In the genomic region with DNA sequence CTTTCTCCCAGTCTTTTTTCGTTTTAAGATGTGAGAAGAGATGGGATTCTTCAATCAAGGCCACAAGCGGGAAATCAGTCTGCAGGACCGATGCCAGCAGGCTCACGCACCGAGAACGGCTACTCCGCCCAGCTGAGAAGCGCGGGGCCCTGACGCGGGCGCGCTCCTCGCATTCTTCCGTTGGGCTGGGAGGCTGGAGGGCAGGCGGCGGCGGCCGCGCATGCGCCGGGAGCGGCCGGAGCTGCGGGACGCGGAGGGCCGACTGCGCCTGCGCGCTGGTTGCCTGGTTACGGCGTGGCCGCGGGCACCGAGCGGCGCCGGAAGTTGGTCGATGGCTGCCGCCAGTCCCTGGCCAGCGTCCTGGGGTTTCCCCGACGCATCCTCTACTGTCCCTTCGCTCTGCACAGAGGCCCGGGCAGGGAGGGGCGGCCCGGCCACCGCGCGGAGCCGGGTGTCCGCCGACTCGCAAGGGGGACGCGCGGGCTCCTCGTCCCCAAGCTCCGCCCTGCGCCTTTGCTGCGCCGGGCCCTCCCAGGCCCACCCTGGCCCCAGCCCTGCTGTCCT, we compare ENCODE assay signal across 8 cellular contexts. TPM values are rescaled to one million over a fixed set of nuclear protein-coding genes. Genes with fewer than 3 reads are reported as not detected.
DNase-seq lines count a peak whose midpoint lies in the region; ATAC-seq, FAIRE-seq and TF ChIP-seq lines count a peak whose summit lies in the region.

No MANE protein-coding gene starts in this region.

- H3K9me2 ChIP-seq in SU-DHL-6 (replicated peaks; ENCODE audit: insufficient read depth, low read length), result no peaks in the 10 kb centered on the region

- peak; percentile 98 for FAIRE-seq in GM12891 (lab: Jason Lieb, UNC)

- peak overlapping the region; percentile 93 for H3K4me3 Mint-ChIP-seq in activated naive CD8-positive, alpha-beta T cell treated with anti-CD3 and anti-CD28 coated beads, Interleukin-2, amount 50 U/mL, for 24 hours

- peak overlapping the region; percentile 91 for H3K27ac ChIP-seq in SU-DHL-6 (ENCODE audit: low read depth, low read length)
- peak overlapping the region; percentile 98 to 100 (median 100) for H3K27ac ChIP-seq in transverse colon

- no peaks in the 10 kb centered on the region for H3K27me3 Mint-ChIP-seq in activated naive CD8-positive, alpha-beta T cell treated with anti-CD3 and anti-CD28 coated beads, Interleukin-2, amount 50 U/mL, for 24 hours

- TF ChIP-seq CTCF in SU-DHL-6 (IDR thresholded peaks at IDR 0.05; ENCODE audit: insufficient read depth, low read length, poor library complexity, severe bottlenecking) (no peak), transverse colon (IDR thresholded peaks at IDR 0.05) (no peak)

- no peaks in the 10 kb centered on the region for H3K27me3 ChIP-seq in SU-DHL-6 (ENCODE audit: low read length)
- no peaks in the 10 kb centered on the region for H3K27me3 ChIP-seq in transverse colon

- H3K36me3 Mint-ChIP-seq in activated naive CD8-positive, alpha-beta T cell treated with anti-CD3 and anti-CD28 coated beads, Interleukin-2, amount 50 U/mL, for 24 hours (ENCODE audit: low read depth), result peaks cover 18% of the 10 kb centered on the region

- H3K4me3 ChIP-seq in SU-DHL-6 (ENCODE audit: insufficient read depth, low read length, poor library complexity, severe bottlenecking) (peak overlapping the region; percentile 84), transverse colon (peak overlapping the region; percentile 38 to 65 (median 56))

- peaks cover 5% of the 10 kb centered on the region; the same call in 1 of the 2 replicates for H4K20me1 ChIP-seq in SU-DHL-6 (ENCODE audit: low read depth, low read length)

- peak overlapping the region; percentile 95 for H3K27ac Mint-ChIP-seq in activated naive CD8-positive, alpha-beta T cell treated with anti-CD3 and anti-CD28 coated beads, Interleukin-2, amount 50 U/mL, for 24 hours

- peak overlapping the region; percentile 77 for H3K9ac ChIP-seq in SU-DHL-6 (ENCODE audit: low read length)

- 0% methylated on average over 54 of the region's 63 CpGs; no CpG with 5 or more reads in 1 of the 2 donors for WGBS in transverse colon (ENCODE audit: low coverage in 1 of 2), 2 donors

- H3K4me1 ChIP-seq in transverse colon, result peaks cover 20 to 30% (median 23%) of the 10 kb centered on the region in 4 donors

- H3K36me3 ChIP-seq in SU-DHL-6 (ENCODE audit: low read length) (no peaks in the 10 kb centered on the region), transverse colon (peaks cover 0 to 3% (median 0%) of the 10 kb centered on the region in 4 donors)

- intact Hi-C loops in cardiac septum (cut with DNase I), result no loop called here
- intact Hi-C loops in transverse colon (cut with DNase I; ENCODE audit: low total_unique reads), result no loop called here

- peak; percentile 63 for ATAC-seq in HG02678 (IDR thresholded peaks at IDR 0.05; ENCODE audit: unreplicated experiment)
- ATAC-seq in activated naive CD8-positive, alpha-beta T cell treated with anti-CD3 and anti-CD28 coated beads, Interleukin-2, amount 50 U/mL, for 24 hours, result peak; percentile 67

- TF ChIP-seq POLR2A in GM12891 (IDR thresholded peaks at IDR 0.05; ENCODE audit: low read depth, low read length) (0 out of 2 replicates have a peak, but pooled peaks have one; percentile 26), transverse colon (IDR thresholded peaks at IDR 0.05) (peak; percentile 57)

- DNase-seq in GM12891 (ENCODE audit: insufficient read length, low spot score), result peak; percentile 98
- peak; percentile 86 for DNase-seq in NCI-H1105 (lab: John Stamatoyannopoulos, UW)
- peak; percentile 99 for DNase-seq in activated naive CD8-positive, alpha-beta T cell treated with anti-CD3 and anti-CD28 coated beads, Interleukin-2, amount 50 U/mL, for 24 hours
- peak; percentile 96 for DNase-seq in cardiac septum (ENCODE audit: low spot score)
- peak; percentile 90 for DNase-seq in pons (ENCODE audit: low spot score)
- DNase-seq in transverse colon, result peak; percentile 95

- peaks cover 39% of the 10 kb centered on the region for H3K79me2 ChIP-seq in SU-DHL-6 (ENCODE audit: insufficient read depth, low read length)

- H3F3A ChIP-seq in SU-DHL-6 (ENCODE audit: insufficient read depth), result no peaks in the 10 kb centered on the region

- H3K9me3 Mint-ChIP-seq in activated naive CD8-positive, alpha-beta T cell treated with anti-CD3 and anti-CD28 coated beads, Interleukin-2, amount 50 U/mL, for 24 hours, result no peaks in the 10 kb centered on the region

- H3K9me3 ChIP-seq in SU-DHL-6 (ENCODE audit: insufficient read depth, low read length) (no peaks in the 10 kb centered on the region), transverse colon (no peaks in the 10 kb centered on the region)

- in situ Hi-C loops in transverse colon (cut with MboI; ENCODE audit: low pct_ligation_motif_present in 1 of 4, low pct_unique_long_range_greater_than_20kb in 1 of 4, low sequenced_read_pairs in 3 of 4), result loop anchor here in 1 of 4 donors (10.0 kb wide), 1 partner anchor 151 kb away; no protein-coding TSS in a partner anchor

- peak overlapping the region; percentile 92 for H3K4me2 ChIP-seq in SU-DHL-6 (ENCODE audit: low read depth, low read length, poor library complexity, severe bottlenecking)

- no peak for TF ChIP-seq EP300 in transverse colon (IDR thresholded peaks at IDR 0.05; ENCODE audit: low read depth)

- H3K4me1 Mint-ChIP-seq in activated naive CD8-positive, alpha-beta T cell treated with anti-CD3 and anti-CD28 coated beads, Interleukin-2, amount 50 U/mL, for 24 hours, result peaks cover 31% of the 10 kb centered on the region

- peak overlapping the region; percentile 77 for H2AFZ ChIP-seq in SU-DHL-6 (ENCODE audit: low read depth, low read length, severe bottlenecking)

TF ChIP-seq in GM12891, 5 proteins besides CTCF, POLR2A, EP300 and RAD21:
- TF ChIP-seq TAF1 (IDR thresholded peaks at IDR 0.05; ENCODE audit: low read depth, low read length) (no peak; the same call in 1 of the 2 replicates), SPI1 (IDR thresholded peaks at IDR 0.05; ENCODE audit: low read depth, low read length) (no peak), PAX5 (IDR thresholded peaks at IDR 0.05; ENCODE audit: insufficient read depth, low read length, severe bottlenecking) (no peak)

RNA-seq across cellular contexts. Expression of gene SEC16A, which starts 0.8 kb away (rescaled TPM):
- 31.0 TPM for polyA plus RNA-seq in GM12891 (2012; ENCODE audit: low read depth, missing spikeins)
- total RNA-seq in cardiac septum (33.7 TPM), transverse colon (10 to 100 TPM; 54.1 to 75.9 (median 65.8) TPM)

RNA-seq across cellular contexts. Expression of gene INPP5E, which starts 44.0 kb away (rescaled TPM):
- 6.6 TPM for polyA plus RNA-seq in GM12891 (2012; ENCODE audit: low read depth, missing spikeins)
- total RNA-seq in cardiac septum (14.2 TPM), transverse colon (10 to 100 TPM; 12.5 to 57.5 (median 18.3) TPM)

Comparison
In these comparisons a context has a peak if more than half of its experiments do, and no peak if none do; other contexts are left out.
1. Peak in every context shown above with its lines: DNase-seq, ATAC-seq, H3K4me3 ChIP-seq and H3K27ac ChIP-seq.